8 cellular contexts compared by ENCODE assay signal in genomic region chr3:165254812-165255211, GRCh38. TPM values are rescaled to one million over a fixed set of nuclear protein-coding genes. Genes with fewer than 3 reads are reported as not detected.
DNase-seq lines count a peak whose midpoint lies in the region; ATAC-seq and TF ChIP-seq lines count a peak whose summit lies in the region.

No MANE protein-coding gene starts in this region.

- TF ChIP-seq POLR2A in right lobe of liver (IDR thresholded peaks at IDR 0.05) (no peak), GM18505 (IDR thresholded peaks at IDR 0.05; ENCODE audit: borderline replicate concordance, extremely low read depth, insufficient read depth, insufficient read length) (no peak)

- intact Hi-C loops in right lobe of liver (cut with DNase I), result no loop called here

- H3K27ac Mint-ChIP-seq in WTC11, result no peak overlapping the region

- H3K4me3 Mint-ChIP-seq in WTC11, result no peak overlapping the region

- no peak overlapping the region for H3K27ac ChIP-seq in right lobe of liver

- 11% methylated on average over 1 of the region's 1 CpG for WGBS in right lobe of liver (ENCODE audit: insufficient coverage, low coverage, low lambda C conversion rate, missing lambda C conversion rate)

- ATAC-seq in WTC11 (peak; percentile 84), right lobe of liver (peak; percentile 95 to 96 (median 95)), GM21529 (IDR thresholded peaks at IDR 0.05; ENCODE audit: unreplicated experiment) (no peak), GM18502 (IDR thresholded peaks at IDR 0.05; ENCODE audit: poor library complexity, unreplicated experiment) (no peak), GM18505 (IDR thresholded peaks at IDR 0.05; ENCODE audit: unreplicated experiment) (no peak)

- no peaks in the 10 kb centered on the region for H3K9me3 ChIP-seq in right lobe of liver

- H3K4me1 Mint-ChIP-seq in WTC11, result peaks cover 5% of the 10 kb centered on the region

- DNase-seq in GM03348 (ENCODE audit: low spot score) (peak; percentile 11), NCI-H1417 treated with DMSO at 0.1 percent for 48 hours (lab: John Stamatoyannopoulos, UW) (peak; percentile 61), WTC11 (ENCODE audit: low spot score) (no peak), right lobe of liver (no peak)
- no peak for DNase-seq in activated CD4-positive, alpha-beta T cell treated with anti-CD3 and anti-CD28 coated beads for 4 hours

- no peaks in the 10 kb centered on the region for H3K36me3 ChIP-seq in right lobe of liver

- no peaks in the 10 kb centered on the region for H3K27me3 Mint-ChIP-seq in WTC11 (ENCODE audit: low read depth)

- H3K4me3 ChIP-seq in right lobe of liver, result no peak overlapping the region

- POLR2A ChIA-PET in WTC11 (lab: Charles Lee), result interaction anchor here (0.9 kb wide), 1 partner anchor 81 kb away, joined by 4 read pairs; no protein-coding TSS in a partner anchor

- no peaks in the 10 kb centered on the region for H3K36me3 Mint-ChIP-seq in WTC11

- peaks cover 4% of the 10 kb centered on the region; the same call in 1 of the 2 replicates for H3K9me3 Mint-ChIP-seq in WTC11

- CTCF ChIA-PET in WTC11 (lab: Charles Lee), result interaction anchor here (0.7 to 1.7 kb wide), 6 partner anchors 13 to 85 kb away, joined by 3 to 7 read pairs (median 4); no protein-coding TSS in a partner anchor

- no peaks in the 10 kb centered on the region for H3K27me3 ChIP-seq in right lobe of liver

- no peak for TF ChIP-seq CTCF in WTC11 (IDR thresholded peaks at IDR 0.05)
- TF ChIP-seq CTCF in right lobe of liver (IDR thresholded peaks at IDR 0.05), result peak; percentile 35 to 52 (median 50)

- H3K4me1 ChIP-seq in right lobe of liver, result peaks cover 0 to 6% (median 0%) of the 10 kb centered on the region in 4 donors

TF ChIP-seq in WTC11, 78 proteins besides CTCF, POLR2A, EP300 and RAD21 (continues in another document):
- TF ChIP-seq GTF2I (CRISPR knock-in tag; conservative IDR thresholded peaks at IDR 0.05), result no peak
- TF ChIP-seq ZNF263 (CRISPR knock-in tag; IDR thresholded peaks at IDR 0.05; ENCODE audit: low read depth), result no peak
- TF ChIP-seq MXD4 (CRISPR knock-in tag; IDR thresholded peaks at IDR 0.05; ENCODE audit: borderline replicate concordance), result no peak
- TF ChIP-seq AR (CRISPR knock-in tag; IDR thresholded peaks at IDR 0.05), result no peak
- TF ChIP-seq ZNF138 (CRISPR knock-in tag; conservative IDR thresholded peaks at IDR 0.05), result no peak
- no peak for TF ChIP-seq E2F1 (CRISPR knock-in tag; IDR thresholded peaks at IDR 0.05)
- TF ChIP-seq TCF7 (CRISPR knock-in tag; IDR thresholded peaks at IDR 0.05; ENCODE audit: low read depth), result no peak
- no peak for TF ChIP-seq ZNF425 (CRISPR knock-in tag; conservative IDR thresholded peaks at IDR 0.05)
- no peak for TF ChIP-seq CBFB (CRISPR knock-in tag; IDR thresholded peaks at IDR 0.05; ENCODE audit: low read depth)
- TF ChIP-seq RORB (CRISPR knock-in tag; IDR thresholded peaks at IDR 0.05), result no peak
- TF ChIP-seq ARID4B (CRISPR knock-in tag; IDR thresholded peaks at IDR 0.05; ENCODE audit: borderline replicate concordance), result no peak
- no peak for TF ChIP-seq ETV6 (CRISPR knock-in tag; IDR thresholded peaks at IDR 0.05)
- TF ChIP-seq ZBTB21 (CRISPR knock-in tag; IDR thresholded peaks at IDR 0.05; ENCODE audit: borderline replicate concordance), result no peak
- no peak for TF ChIP-seq MYBL2 (CRISPR knock-in tag; IDR thresholded peaks at IDR 0.05)
- no peak for TF ChIP-seq MAX (CRISPR knock-in tag; IDR thresholded peaks at IDR 0.05)
- TF ChIP-seq FOXK1 (CRISPR knock-in tag; IDR thresholded peaks at IDR 0.05), result no peak
- TF ChIP-seq EMX1 (CRISPR knock-in tag; IDR thresholded peaks at IDR 0.05), result no peak
- no peak for TF ChIP-seq ZNF317 (CRISPR knock-in tag; IDR thresholded peaks at IDR 0.05; ENCODE audit: borderline replicate concordance, low read depth)

RNA-seq across cellular contexts. Expression of gene SLITRK3, which starts 58.6 kb away (rescaled TPM):
- total RNA-seq in WTC11 (2021), result 4.4 to 5.4 TPM (median 5.2 TPM) in 3 replicates
- 10 to 100 TPM in 1 of 6 experiments, 1 to 10 TPM in 4, under 1 TPM in 1; 0.15 to 10.5 (median 3.6) TPM for total RNA-seq in right lobe of liver

Comparison
In these comparisons a context has a peak if more than half of its experiments do, and no peak if none do; other contexts are left out.
1. DNase-seq: peak in GM03348 (single experiment) and NCI-H1417 treated with DMSO at 0.1 percent for 48 hours (single experiment); none in WTC11 (single experiment), right lobe of liver (0 of 3) and activated CD4-positive, alpha-beta T cell treated with anti-CD3 and anti-CD28 coated beads for 4 hours (0 of 2).
2. ATAC-seq: peak in WTC11 (single experiment) and right lobe of liver (4 of 4); none in GM21529 (single experiment), GM18502 (single experiment) and GM18505 (single experiment).